In genomic region chr19:37078717-37079032, GRCh38 we compare ENCODE assay signal across 8 cellular contexts. TPM values are rescaled to one million over a fixed set of nuclear protein-coding genes. Genes with fewer than 3 reads are reported as not detected.
A peak's percentile ranks its signal among the peaks of the same experiment; 100 is the strongest.
DNase-seq lines count a peak whose midpoint lies in the region; ATAC-seq and TF ChIP-seq lines count a peak whose summit lies in the region.

No MANE protein-coding gene starts in this region.

- no peaks in the 10 kb centered on the region for H3K27me3 ChIP-seq in heart left ventricle
- no peaks in the 10 kb centered on the region for H3K27me3 ChIP-seq in lung (ENCODE audit: control insufficient read depth, insufficient read depth)
- no peaks in the 10 kb centered on the region for H3K27me3 ChIP-seq in upper lobe of right lung

- no peak for TF ChIP-seq POLR2A in heart left ventricle (IDR thresholded peaks at IDR 0.05)

- WGBS in heart left ventricle, 4 donors: 1% methylated on average over 7 of the region's 7 CpGs
- WGBS in lung, 2 donors: 1 to 3% methylated on average over 7 of the region's 7 CpGs

- peak overlapping the region in 11 of 12 donors; percentile 67 to 93 (median 87) for H3K27ac ChIP-seq in heart left ventricle
- H3K27ac ChIP-seq in lung (ENCODE audit: low read depth in 1 of 2, low read length in 1 of 2): peak overlapping the region; percentile 87 to 96
- peak overlapping the region; percentile 78 for H3K27ac ChIP-seq in upper lobe of right lung

- H3K9me3 ChIP-seq in heart left ventricle (peaks cover 0 to 32% (median 18%) of the 10 kb centered on the region in 12 donors), lung (ENCODE audit: control insufficient read depth in 2 of 2, insufficient read depth in 1 of 2, low read length in 1 of 2) (peaks cover 0 to 3% of the 10 kb centered on the region in 2 donors), upper lobe of right lung (peaks cover 18% of the 10 kb centered on the region)

- intact Hi-C loops in heart left ventricle (cut with DNase I): loop anchor here in 4 of 10 donors (1.0 to 10.0 kb wide), 9 partner anchors 71 to 161 kb away; partner anchors contain the start of genes ZNF585A (in 2 of the 4), ZNF383 (in 1 of the 4), ZNF568 (in 1 of the 4) and ZNF829 (in 1 of the 4)
- intact Hi-C loops in Right ventricle myocardium inferior (cut with DNase I): loop anchor here (2.0 to 10.0 kb wide), 4 partner anchors 71 to 164 kb away; partner anchors contain the start of genes ZNF568, ZNF585A and ZNF829
- intact Hi-C loops in upper lobe of right lung (cut with DNase I): no loop called here

- H3K36me3 ChIP-seq in heart left ventricle (peaks cover 0 to 16% (median 4%) of the 10 kb centered on the region in 9 donors), lung (ENCODE audit: control insufficient read depth in 2 of 2, insufficient read depth in 2 of 2, low read length in 2 of 2) (no peaks in the 10 kb centered on the region), upper lobe of right lung (no peaks in the 10 kb centered on the region)

- ATAC-seq in heart left ventricle (no peak), Right ventricle myocardium inferior (no peak), lung (ENCODE audit: insufficient read depth, low FRiP score) (no peak), upper lobe of right lung (no peak), esophagus mucosa (no peak), GM18873 (IDR thresholded peaks at IDR 0.05; ENCODE audit: low FRiP score, unreplicated experiment) (no peak)

- TF ChIP-seq CTCF in heart left ventricle (IDR thresholded peaks at IDR 0.05): no peak
- TF ChIP-seq CTCF in astrocyte of the cerebellum (IDR thresholded peaks at IDR 0.05; ENCODE audit: low read depth, low read length, missing control alignments): no peak
- TF ChIP-seq CTCF in lung (IDR thresholded peaks at IDR 0.05; ENCODE audit: control extremely low read depth, extremely low read depth): no peak
- TF ChIP-seq CTCF in upper lobe of right lung (IDR thresholded peaks at IDR 0.05): no peak

- H3K4me3 ChIP-seq in heart left ventricle (peak overlapping the region; percentile 62 to 89 (median 78)), astrocyte of the cerebellum (ENCODE audit: low read depth, low read length) (peak overlapping the region; percentile 99), lung (peak overlapping the region; percentile 89), upper lobe of right lung (peak overlapping the region; percentile 84)

- in situ Hi-C loops in astrocyte of the cerebellum (cut with HindIII; ENCODE audit: low sequenced_read_pairs): no loop called here

- H3K4me1 ChIP-seq in heart left ventricle: peaks cover 0 to 28% (median 15%) of the 10 kb centered on the region in 12 donors
- peaks cover 3 to 11% of the 10 kb centered on the region in 2 donors for H3K4me1 ChIP-seq in lung (ENCODE audit: control insufficient read depth in 2 of 2, insufficient read depth in 2 of 2, low read length in 2 of 2)
- H3K4me1 ChIP-seq in upper lobe of right lung: peaks cover 7% of the 10 kb centered on the region

- no peak for DNase-seq in heart left ventricle
- no peak for DNase-seq in Right ventricle myocardium inferior (ENCODE audit: missing footprints)
- no peak for DNase-seq in astrocyte of the cerebellum (ENCODE audit: low read depth)
- DNase-seq in lung (ENCODE audit: low spot score): no peak
- no peak for DNase-seq in upper lobe of right lung
- DNase-seq in midbrain (lab: John Stamatoyannopoulos, UW): no peak

RNA-seq across cellular contexts. Expression of gene ZNF420, which starts 0.4 kb away (rescaled TPM):
- total RNA-seq in heart left ventricle (1 to 10 TPM; 1.9 to 9.3 (median 7.8) TPM), Right ventricle myocardium inferior (11.6 TPM), lung (10 to 100 TPM in 1 of 2 donors, 1 to 10 TPM in 1; 8.0 to 11.2 TPM), upper lobe of right lung (8.7 TPM), esophagus mucosa (4.2 TPM)
- polyA plus RNA-seq in heart left ventricle (1 to 10 TPM; 1.7 to 6.7 TPM), lung (1 to 10 TPM; 2.4 to 3.2 TPM)
